In the genomic region with DNA sequence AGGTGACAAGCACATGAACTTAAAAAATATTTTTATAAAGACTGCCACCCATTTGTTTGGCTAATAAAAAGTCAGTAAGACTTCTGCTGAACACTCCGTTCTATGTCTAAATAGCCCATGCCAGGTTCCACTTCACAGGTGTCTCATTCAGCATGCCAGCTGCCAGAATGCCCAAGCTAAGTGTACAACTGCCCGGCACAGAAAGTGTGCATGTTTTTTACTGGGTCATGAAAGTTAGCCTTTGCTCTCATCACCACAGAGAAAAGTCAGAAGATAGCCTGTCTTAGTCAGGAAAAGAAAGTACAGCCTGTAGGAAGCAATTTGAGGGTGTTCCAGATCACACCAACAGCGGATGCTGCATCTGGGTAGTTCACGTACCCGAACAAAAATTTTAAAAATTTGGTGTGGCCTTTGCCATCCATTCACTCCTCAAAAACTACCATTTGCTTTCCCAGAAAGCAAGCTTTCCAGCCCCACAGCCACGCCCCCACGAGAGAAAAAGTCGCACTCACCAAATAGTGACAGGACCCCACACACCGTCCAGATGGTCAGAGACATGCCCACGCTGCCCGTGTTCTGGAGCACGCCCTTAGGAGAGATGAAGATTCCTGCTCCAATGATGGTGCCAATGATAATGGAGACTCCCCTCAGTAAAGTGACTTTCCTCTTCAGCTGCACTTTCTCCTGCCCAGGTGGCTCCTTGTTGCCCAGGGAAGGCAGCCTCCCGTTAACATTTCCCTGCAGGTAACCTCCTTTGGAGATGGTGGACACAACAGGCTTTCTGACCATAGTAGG, we compare ENCODE assay signal across 8 cellular contexts. TPM values are rescaled to one million over a fixed set of nuclear protein-coding genes. Genes with fewer than 3 reads are reported as not detected.
DNase-seq lines count a peak whose midpoint lies in the region; ATAC-seq, FAIRE-seq and TF ChIP-seq lines count a peak whose summit lies in the region.

No MANE protein-coding gene starts in this region.

- CTCF ChIA-PET in HEK293 (lab: Yijun Ruan, JAX), result no interaction called here

- H3K27ac Mint-ChIP-seq in dendritic cell treated with granulocyte-macrophage colony-stimulating factor and Interleukin-4, amounts not matched to agents 40 ng/mL and 50 ng/mL, for 4 days, result peak overlapping the region; percentile 98
- H3K27ac Mint-ChIP-seq in nephron, result peak overlapping the region; percentile 86 to 94 (median 89)

- no peak for ATAC-seq in GM18861 (IDR thresholded peaks at IDR 0.05; ENCODE audit: unreplicated experiment)

- peak overlapping the region; percentile 38; the same call in 1 of the 2 replicates for H3K27ac ChIP-seq in HEK293 (ENCODE audit: extremely low read depth, low read depth, low read length)
- no peak overlapping the region for H3K27ac ChIP-seq in uterus

- peaks cover 11% of the 10 kb centered on the region for H3K36me3 Mint-ChIP-seq in dendritic cell treated with granulocyte-macrophage colony-stimulating factor and Interleukin-4, amounts not matched to agents 40 ng/mL and 50 ng/mL, for 4 days (ENCODE audit: low read depth)
- H3K36me3 Mint-ChIP-seq in nephron (ENCODE audit: low read depth), result no peaks in the 10 kb centered on the region

- DNase-seq in GM03348 (ENCODE audit: low spot score) (peak; percentile 9), RCC 7860 (ENCODE audit: low spot score) (peak; percentile 10), uterus (no peak), middle frontal gyrus (ENCODE audit: extremely low spot score, low spot score) (no peak)

- H3K4me3 Mint-ChIP-seq in dendritic cell treated with granulocyte-macrophage colony-stimulating factor and Interleukin-4, amounts not matched to agents 40 ng/mL and 50 ng/mL, for 4 days, result peak overlapping the region; percentile 91
- H3K4me3 Mint-ChIP-seq in nephron, result peak overlapping the region; percentile 80 to 87 (median 85)

- H3K36me3 ChIP-seq in HEK293 (ENCODE audit: control insufficient read depth in 2 of 2, insufficient read depth in 1 of 2, low read length in 2 of 2) (no peaks in the 10 kb centered on the region), uterus (no peaks in the 10 kb centered on the region)

- H3K4me3 ChIP-seq in HEK293 (ENCODE audit: low read depth, low read length) (peak overlapping the region; percentile 26), uterus (no peak overlapping the region)

- no peaks in the 10 kb centered on the region for H3K9me3 Mint-ChIP-seq in dendritic cell treated with granulocyte-macrophage colony-stimulating factor and Interleukin-4, amounts not matched to agents 40 ng/mL and 50 ng/mL, for 4 days
- no peaks in the 10 kb centered on the region for H3K9me3 Mint-ChIP-seq in nephron

- H3K4me1 ChIP-seq in HEK293 (ENCODE audit: control insufficient read depth, insufficient read depth, low read length), result no peaks in the 10 kb centered on the region
- no peaks in the 10 kb centered on the region for H3K4me1 ChIP-seq in uterus

- H3K9me3 ChIP-seq in HEK293 (ENCODE audit: control insufficient read depth, insufficient read depth, low read depth, low read length) (no peaks in the 10 kb centered on the region), uterus (no peaks in the 10 kb centered on the region)

- H3K4me1 Mint-ChIP-seq in dendritic cell treated with granulocyte-macrophage colony-stimulating factor and Interleukin-4, amounts not matched to agents 40 ng/mL and 50 ng/mL, for 4 days (ENCODE audit: low read depth), result peaks cover 20% of the 10 kb centered on the region
- peaks cover 22% of the 10 kb centered on the region for H3K4me1 Mint-ChIP-seq in nephron

- POLR2A ChIA-PET in HEK293 (lab: Yijun Ruan, JAX), result interaction anchor here (1.2 to 2.1 kb wide), 2 partner anchors 8 to 22 kb away, joined by 3 to 8 read pairs; no protein-coding TSS in a partner anchor

- no peak for FAIRE-seq in RCC 7860 (lab: Jason Lieb, UNC)

- intact Hi-C loops in dendritic cell treated with granulocyte-macrophage colony-stimulating factor and Interleukin-4, amounts not matched to agents 40 ng/mL and 50 ng/mL, for 4 days (cut with micrococcal nuclease), result loop anchor here (2.0 kb wide), 2 partner anchors 63 to 157 kb away; no protein-coding TSS in a partner anchor
- intact Hi-C loops in uterus (cut with DNase I; ENCODE audit: low total_unique reads), result no loop called here

- TF ChIP-seq CTCF in HEK293 (tag by site-specific recombination; IDR thresholded peaks at IDR 0.05) (no peak), nephron (IDR thresholded peaks at IDR 0.05; ENCODE audit: unreplicated experiment in 3 of 3) (no peak), uterus (IDR thresholded peaks at IDR 0.05) (no peak)

- H3K27me3 ChIP-seq in uterus, result no peaks in the 10 kb centered on the region

- no peak for TF ChIP-seq POLR2A in uterus (IDR thresholded peaks at IDR 0.05)

- H3K27me3 Mint-ChIP-seq in dendritic cell treated with granulocyte-macrophage colony-stimulating factor and Interleukin-4, amounts not matched to agents 40 ng/mL and 50 ng/mL, for 4 days, result no peaks in the 10 kb centered on the region
- H3K27me3 Mint-ChIP-seq in nephron (ENCODE audit: low read depth), result no peaks in the 10 kb centered on the region

TF ChIP-seq in HEK293, 187 proteins besides CTCF, POLR2A, EP300 and RAD21:
- TF ChIP-seq, protein P1, sequence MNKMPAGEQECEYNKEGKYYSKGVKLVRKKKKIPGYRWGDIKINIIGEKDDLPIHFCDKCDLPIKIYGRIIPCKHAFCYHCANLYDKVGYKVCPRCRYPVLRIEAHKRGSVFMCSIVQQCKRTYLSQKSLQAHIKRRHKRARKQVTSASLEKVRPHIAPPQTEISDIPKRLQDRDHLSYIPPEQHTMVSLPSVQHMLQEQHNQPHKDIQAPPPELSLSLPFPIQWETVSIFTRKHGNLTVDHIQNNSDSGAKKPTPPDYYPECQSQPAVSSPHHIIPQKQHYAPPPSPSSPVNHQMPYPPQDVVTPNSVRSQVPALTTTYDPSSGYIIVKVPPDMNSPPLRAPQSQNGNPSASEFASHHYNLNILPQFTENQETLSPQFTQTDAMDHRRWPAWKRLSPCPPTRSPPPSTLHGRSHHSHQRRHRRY (tag by site-specific recombination; IDR thresholded peaks at IDR 0.05), result no peak
- TF ChIP-seq, protein P2, sequence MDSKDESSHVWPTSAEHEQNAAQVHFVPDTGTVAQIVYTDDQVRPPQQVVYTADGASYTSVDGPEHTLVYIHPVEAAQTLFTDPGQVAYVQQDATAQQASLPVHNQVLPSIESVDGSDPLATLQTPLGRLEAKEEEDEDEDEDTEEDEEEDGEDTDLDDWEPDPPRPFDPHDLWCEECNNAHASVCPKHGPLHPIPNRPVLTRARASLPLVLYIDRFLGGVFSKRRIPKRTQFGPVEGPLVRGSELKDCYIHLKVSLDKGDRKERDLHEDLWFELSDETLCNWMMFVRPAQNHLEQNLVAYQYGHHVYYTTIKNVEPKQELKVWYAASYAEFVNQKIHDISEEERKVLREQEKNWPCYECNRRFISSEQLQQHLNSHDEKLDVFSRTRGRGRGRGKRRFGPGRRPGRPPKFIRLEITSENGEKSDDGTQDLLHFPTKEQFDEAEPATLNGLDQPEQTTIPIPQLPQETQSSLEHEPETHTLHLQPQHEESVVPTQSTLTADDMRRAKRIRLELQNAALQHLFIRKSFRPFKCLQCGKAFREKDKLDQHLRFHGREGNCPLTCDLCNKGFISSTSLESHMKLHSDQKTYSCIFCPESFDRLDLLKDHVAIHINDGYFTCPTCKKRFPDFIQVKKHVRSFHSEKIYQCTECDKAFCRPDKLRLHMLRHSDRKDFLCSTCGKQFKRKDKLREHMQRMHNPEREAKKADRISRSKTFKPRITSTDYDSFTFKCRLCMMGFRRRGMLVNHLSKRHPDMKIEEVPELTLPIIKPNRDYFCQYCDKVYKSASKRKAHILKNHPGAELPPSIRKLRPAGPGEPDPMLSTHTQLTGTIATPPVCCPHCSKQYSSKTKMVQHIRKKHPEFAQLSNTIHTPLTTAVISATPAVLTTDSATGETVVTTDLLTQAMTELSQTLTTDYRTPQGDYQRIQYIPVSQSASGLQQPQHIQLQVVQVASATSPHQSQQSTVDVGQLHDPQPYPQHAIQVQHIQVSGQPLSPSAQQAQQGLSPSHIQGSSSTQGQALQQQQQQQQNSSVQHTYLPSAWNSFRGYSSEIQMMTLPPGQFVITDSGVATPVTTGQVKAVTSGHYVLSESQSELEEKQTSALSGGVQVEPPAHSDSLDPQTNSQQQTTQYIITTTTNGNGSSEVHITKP (tag by site-specific recombination; IDR thresholded peaks at IDR 0.05), result peak; percentile 58; the same call in 1 of the 2 replicates
- TF ChIP-seq, protein P3, sequence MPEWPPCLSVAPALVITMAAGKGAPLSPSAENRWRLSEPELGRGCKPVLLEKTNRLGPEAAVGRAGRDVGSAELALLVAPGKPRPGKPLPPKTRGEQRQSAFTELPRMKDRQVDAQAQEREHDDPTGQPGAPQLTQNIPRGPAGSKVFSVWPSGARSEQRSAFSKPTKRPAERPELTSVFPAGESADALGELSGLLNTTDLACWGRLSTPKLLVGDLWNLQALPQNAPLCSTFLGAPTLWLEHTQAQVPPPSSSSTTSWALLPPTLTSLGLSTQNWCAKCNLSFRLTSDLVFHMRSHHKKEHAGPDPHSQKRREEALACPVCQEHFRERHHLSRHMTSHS (tag by site-specific recombination; IDR thresholded peaks at IDR 0.05), result no peak
- TF ChIP-seq ZNF416 (tag by site-specific recombination; IDR thresholded peaks at IDR 0.05), result no peak
- peak; percentile 56 for TF ChIP-seq ZNF335 (tag by site-specific recombination; conservative IDR thresholded peaks at IDR 0.05)
- no peak for TF ChIP-seq SALL2 (tag by site-specific recombination; IDR thresholded peaks at IDR 0.05; ENCODE audit: borderline replicate concordance)
- peak; percentile 64 for TF ChIP-seq KLF9 (tag by site-specific recombination; IDR thresholded peaks at IDR 0.05; ENCODE audit: low read depth)
- no peak for TF ChIP-seq ZNF600 (tag by site-specific recombination; IDR thresholded peaks at IDR 0.05)
- TF ChIP-seq ZBTB17 (tag by site-specific recombination; IDR thresholded peaks at IDR 0.05), result no peak
- TF ChIP-seq PRDM1 (tag by site-specific recombination; IDR thresholded peaks at IDR 0.05), result peak; percentile 95
- TF ChIP-seq ZFHX2 (tag by site-specific recombination; conservative IDR thresholded peaks at IDR 0.05), result 0 out of 2 replicates have a peak, but pooled peaks have one; percentile 18

RNA-seq across cellular contexts. Expression of a gene that starts 0.7 kb away (rescaled TPM):
- 1 to 10 TPM in 1 of 4 donors, under 1 TPM in 1, not detected in 2; 0.61 to 5.1 TPM for total RNA-seq in uterus

Comparison
In these comparisons a context has a peak if more than half of its experiments do, and no peak if none do; other contexts are left out.
1. DNase-seq: peak in GM03348 (single experiment) and RCC 7860 (single experiment); none in uterus (0 of 2) and middle frontal gyrus (single experiment).